ENCODE assay signal across 25 cellular contexts in the genomic region with DNA sequence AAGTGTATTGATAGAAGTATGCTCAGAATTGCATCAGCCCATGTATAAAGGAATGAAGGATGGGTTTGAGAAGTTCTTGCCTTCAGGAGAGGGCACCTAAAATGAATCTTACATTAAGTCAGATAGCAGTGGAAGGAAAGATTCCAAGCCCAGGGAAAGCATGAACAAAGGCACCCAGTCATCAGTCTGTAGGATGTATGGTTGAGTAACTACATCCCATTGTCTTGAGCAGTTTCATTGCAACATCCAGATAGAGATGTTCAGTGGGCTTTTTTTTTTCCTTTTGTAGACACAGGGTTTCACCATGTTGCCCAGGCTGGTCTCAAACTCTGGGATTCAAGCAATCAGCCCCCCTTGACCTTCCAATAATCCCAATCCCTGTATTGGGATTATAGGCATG.
"Had no signal": no experiment of that assay in that cellular context is flagged by ENCODE, and none has a peak within 500 bp of the region (broad histone marks: within the 10 kb centered on the region; RNA-seq: fewer than 3 reads in every experiment).

No MANE protein-coding gene starts in this region.

- H3K27ac ChIP-seq: heart right ventricle, uterus, WERI-Rb-1 had no signal

- H3K4me3 ChIP-seq: heart right ventricle, uterus had no signal

- DNase-seq: activated CD4-positive, alpha-beta memory T cell treated with anti-CD3 and anti-CD28 coated beads for 36 hours; activated CD4-positive, alpha-beta T cell treated with anti-CD3 and anti-CD28 coated beads, Interleukin-2, amount 10 ng/mL, durations not matched to agents 24 days and 14 days; activated CD8-positive, alpha-beta memory T cell treated with anti-CD3 and anti-CD28 coated beads, Interleukin-2, amount 50 U/mL, for 4 hours; activated gamma-delta T cell treated with Interleukin-2 at 50 U/mL for 16 hours; activated naive CD4-positive, alpha-beta T cell treated with anti-CD3 and anti-CD28 coated beads, Interleukin-2, amount 50 U/mL, for 16 hours; activated T-cell treated with anti-CD3 and anti-CD28 coated beads, Interleukin-2, amount 50 U/mL, for 1 hour; amygdala; central memory CD4-positive, alpha-beta T cell; endodermal cell; heart right ventricle; left cardiac atrium; left ventricle myocardium superior; posterior cingulate gyrus; small intestine; stimulated activated CD4-positive, alpha-beta T cell treated with anti-CD3 and anti-CD28 coated beads, Interleukin-4, amount 100 ng/mL, for 4 hours; stimulated activated CD8-positive, alpha-beta memory T cell treated with anti-CD3 and anti-CD28 coated beads, Interleukin-4, amount 100 ng/mL, for 48 hours; stimulated activated naive CD8-positive, alpha-beta T cell treated with anti-CD3 and anti-CD28 coated beads, Interleukin-15, amount 100 ng/mL, for 72 hours; substantia nigra; T-helper 17 cell; T1000; uterus; WERI-Rb-1 had no signal

- H3K9me3 ChIP-seq: uterus had no signal

- H3K36me3 ChIP-seq: heart right ventricle, uterus, WERI-Rb-1 had no signal

- H3K4me1 ChIP-seq: heart right ventricle, uterus had no signal

- H3K27me3 ChIP-seq: heart right ventricle, uterus had no signal

- ATAC-seq: activated CD4-positive, CD25-positive, alpha-beta regulatory T cell treated with anti-CD3 and anti-CD28 coated beads, Interleukin-2, amount 50 U/mL, for 24 hours; heart right ventricle; left cardiac atrium; left ventricle myocardium superior; sciatic nerve; stimulated activated memory B cell treated with anti-CD40 and anti-IgM and Interleukin-4, amounts not matched to agents 10 μg/mL and 1 μg/mL and 100 μg/mL, for 72 hours; stimulated activated naive CD8-positive, alpha-beta T cell treated with anti-CD3 and anti-CD28 coated beads, Interleukin-15, amount 100 ng/mL, for 72 hours; T-helper 17 cell had no signal
